ENCODE assay signal across 8 cellular contexts in the genomic region with DNA sequence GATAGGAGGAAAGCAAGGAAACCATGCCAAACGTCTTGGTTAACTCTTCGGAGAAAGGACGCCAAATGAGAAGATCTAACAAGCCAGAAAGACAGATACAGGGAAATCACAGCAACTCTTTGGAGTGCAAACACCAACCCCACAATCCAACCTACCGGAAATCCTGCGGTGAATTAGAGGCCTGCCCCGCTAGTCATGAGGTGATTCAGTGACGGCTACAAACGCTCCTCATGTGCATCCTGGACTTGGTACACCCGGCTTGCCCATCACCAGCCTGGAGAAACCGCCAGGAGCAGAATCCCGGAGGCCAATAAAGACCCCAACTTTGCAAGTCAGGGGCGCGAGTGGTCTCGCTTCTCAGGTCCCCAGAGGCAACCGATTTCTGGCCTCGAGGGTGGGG. TPM values are rescaled to one million over a fixed set of nuclear protein-coding genes. Genes with fewer than 3 reads are reported as not detected.
A peak's percentile ranks its signal among the peaks of the same experiment; 100 is the strongest.
DNase-seq lines count a peak whose midpoint lies in the region; ATAC-seq and TF ChIP-seq lines count a peak whose summit lies in the region.
"Not testable (repeated sequence)": the region's sequence is repeated elsewhere in the genome, so short reads cannot be mapped to it uniquely, and the experiment has no call there.

No MANE protein-coding gene starts in this region.

- peak overlapping the region; percentile 49; the same call in 1 of the 2 replicates for H3K4me2 ChIP-seq in DND-41 (ENCODE audit: insufficient read depth, low read length)
- peak overlapping the region; percentile 34 for H3K4me2 ChIP-seq in SU-DHL-6 (ENCODE audit: low read depth, low read length, poor library complexity, severe bottlenecking)

- H3K9me3 Mint-ChIP-seq in activated T-cell treated with anti-CD3 and anti-CD28 coated beads, Interleukin-2, amount 50 U/mL, for 4 hours = not testable (repeated sequence)

- H3K9me2 ChIP-seq in SU-DHL-6 (replicated peaks; ENCODE audit: insufficient read depth, low read length) = not testable (repeated sequence)

- not testable (repeated sequence) for H3K36me3 ChIP-seq in DND-41 (ENCODE audit: insufficient read depth, low read length); SU-DHL-6 (ENCODE audit: low read length); psoas muscle (ENCODE audit: insufficient read depth in 1 of 2, low read depth in 1 of 2); suprapubic skin

- H3K4me3 ChIP-seq in DND-41 (ENCODE audit: low read depth in 1 of 2, low read length in 2 of 2) (peak overlapping the region in 1 of 2 experiments; percentile 42; a peak in 1 of 4 replicates), psoas muscle (peak overlapping the region; percentile 72), suprapubic skin (peak overlapping the region; percentile 54)
- H3K4me3 ChIP-seq in SU-DHL-6 (ENCODE audit: insufficient read depth, low read length, poor library complexity, severe bottlenecking) = not testable (repeated sequence)

- TF ChIP-seq CTCF in DND-41 (IDR thresholded peaks at IDR 0.05; ENCODE audit: borderline replicate concordance, extremely low read depth, low read length, poor library complexity, severe bottlenecking); SU-DHL-6 (IDR thresholded peaks at IDR 0.05; ENCODE audit: insufficient read depth, low read length, poor library complexity, severe bottlenecking); psoas muscle (IDR thresholded peaks at IDR 0.05); suprapubic skin (IDR thresholded peaks at IDR 0.05): not testable (repeated sequence)

- ATAC-seq in DND-41 (ENCODE audit: insufficient read depth, low read depth) (peak; percentile 57), HG02852 (IDR thresholded peaks at IDR 0.05; ENCODE audit: unreplicated experiment) (peak; percentile 21), left ventricle myocardium superior (peak; percentile 69), psoas muscle (peak; percentile 68 to 80 (median 78))
- peak; percentile 36 to 54 for ATAC-seq in activated T-cell treated with anti-CD3 and anti-CD28 coated beads, Interleukin-2, amount 50 U/mL, for 4 hours

- not testable (repeated sequence) for TF ChIP-seq EP300 in suprapubic skin (IDR thresholded peaks at IDR 0.05)

- H3K79me2 ChIP-seq in DND-41 (ENCODE audit: insufficient read depth, low read length); SU-DHL-6 (ENCODE audit: insufficient read depth, low read length): not testable (repeated sequence)

- H3K27me3 Mint-ChIP-seq in activated T-cell treated with anti-CD3 and anti-CD28 coated beads, Interleukin-2, amount 50 U/mL, for 4 hours (ENCODE audit: low read depth) = not testable (repeated sequence)

- DNase-seq in DND-41 = peak; percentile 50
- peak; percentile 21 for DNase-seq in activated T-cell treated with anti-CD3 and anti-CD28 coated beads, Interleukin-2, amount 50 U/mL, for 4 hours
- DNase-seq in central memory CD4-positive, alpha-beta T cell = peak; percentile 59
- not testable (repeated sequence) for DNase-seq in left ventricle myocardium superior; suprapubic skin (ENCODE audit: low spot score in 2 of 2)
- DNase-seq in psoas muscle = peak in 1 of 2 donors; percentile 32

- not testable (repeated sequence) for H3K4me1 ChIP-seq in DND-41 (ENCODE audit: insufficient read depth, low read length); psoas muscle; suprapubic skin

- H3K4me1 Mint-ChIP-seq in activated T-cell treated with anti-CD3 and anti-CD28 coated beads, Interleukin-2, amount 50 U/mL, for 4 hours (ENCODE audit: low read depth) = not testable (repeated sequence)

- H3K36me3 Mint-ChIP-seq in activated T-cell treated with anti-CD3 and anti-CD28 coated beads, Interleukin-2, amount 50 U/mL, for 4 hours (ENCODE audit: insufficient read depth) = not testable (repeated sequence)

- not testable (repeated sequence) for H3F3A ChIP-seq in SU-DHL-6 (ENCODE audit: insufficient read depth)

- not testable (repeated sequence) for H4K20me1 ChIP-seq in DND-41 (ENCODE audit: insufficient read depth, low read length); SU-DHL-6 (ENCODE audit: low read depth, low read length)

- not testable (repeated sequence) for H3K27me3 ChIP-seq in DND-41 (ENCODE audit: insufficient read depth, low read length, poor library complexity); SU-DHL-6 (ENCODE audit: low read length); psoas muscle (ENCODE audit: insufficient read depth in 3 of 3, low read length in 2 of 3); suprapubic skin

- not testable (repeated sequence) for H3K9me3 ChIP-seq in DND-41 (ENCODE audit: insufficient read depth, low read length, severe bottlenecking); SU-DHL-6 (ENCODE audit: insufficient read depth, low read length); psoas muscle; suprapubic skin

- peak overlapping the region; percentile 99 for H3K4me3 Mint-ChIP-seq in activated T-cell treated with anti-CD3 and anti-CD28 coated beads, Interleukin-2, amount 50 U/mL, for 4 hours

- WGBS in psoas muscle, 3 donors = 0 to 1% (median 0%) methylated on average over 4 to 8 of the region's 16 CpGs
- no CpG with 5 or more reads among the region's 16 CpGs for WGBS in suprapubic skin

- not testable (repeated sequence) for H2AFZ ChIP-seq in DND-41 (ENCODE audit: low read depth, low read length); SU-DHL-6 (ENCODE audit: low read depth, low read length, severe bottlenecking)

- not testable (repeated sequence) for H3K27ac ChIP-seq in DND-41 (ENCODE audit: low read length); SU-DHL-6 (ENCODE audit: low read depth, low read length); psoas muscle; suprapubic skin

- not testable (repeated sequence) for H3K9ac ChIP-seq in DND-41 (ENCODE audit: low read depth, low read length)
- peak overlapping the region; percentile 31; the same call in 1 of the 2 replicates for H3K9ac ChIP-seq in SU-DHL-6 (ENCODE audit: low read length)

- intact Hi-C loops in left ventricle myocardium superior (cut with micrococcal nuclease); psoas muscle (cut with DNase I): not testable (repeated sequence)

- not testable (repeated sequence) for TF ChIP-seq POLR2A in suprapubic skin (IDR thresholded peaks at IDR 0.05)

RNA-seq across cellular contexts. Expression of a gene that starts 0.8 kb away (rescaled TPM):
- 10 to 100 TPM; 11.1 to 15.9 (median 13.2) TPM for total RNA-seq in activated T-cell treated with anti-CD3 and anti-CD28 coated beads, Interleukin-2, amount 50 U/mL, for 4 hours
- 5.1 TPM for total RNA-seq in left ventricle myocardium superior
- 1 to 10 TPM; 3.9 to 6.7 (median 5.0) TPM for total RNA-seq in psoas muscle
- polyA plus RNA-seq in psoas muscle = 1 to 10 TPM; 2.6 to 6.3 (median 3.6) TPM
- total RNA-seq in suprapubic skin = 10 to 100 TPM in 2 of 4 donors, 1 to 10 TPM in 2; 8.0 to 22.3 (median 10.4) TPM

Comparison
In these comparisons a context has a peak if more than half of its experiments do, and no peak if none do; other contexts are left out.
1. ATAC-seq: peak in every context shown above with its lines; median percentile 78 in psoas muscle; 69 in left ventricle myocardium superior; 57 in DND-41; 45 in activated T-cell treated with anti-CD3 and anti-CD28 coated beads, Interleukin-2, amount 50 U/mL, for 4 hours; 21 in HG02852.